18 cellular contexts compared by ENCODE assay signal in genomic region chr12:132279184-132279889, GRCh38. TPM values are rescaled to one million over a fixed set of nuclear protein-coding genes. Genes with fewer than 3 reads are reported as not detected.
DNase-seq lines count a peak whose midpoint lies in the region; ATAC-seq and TF ChIP-seq lines count a peak whose summit lies in the region.
"Had no signal": no experiment of that assay in that cellular context is flagged by ENCODE, and none has a peak within 500 bp of the region (broad histone marks: within the 10 kb centered on the region; RNA-seq: fewer than 3 reads in every experiment).

No MANE protein-coding gene starts in this region.

- H3K4me3 Mint-ChIP-seq in WTC11, result no peak overlapping the region
- no peak overlapping the region for H3K4me3 Mint-ChIP-seq in activated CD4-positive, alpha-beta memory T cell treated with anti-CD3 and anti-CD28 coated beads for 36 hours
- H3K4me3 Mint-ChIP-seq: activated T-cell treated with anti-CD3 and anti-CD28 coated beads, Interleukin-2, amount 50 U/mL, for 4 hours; neural crest cell had no signal

- CTCF ChIA-PET in WTC11 (lab: Charles Lee), result interaction anchor here (0.6 to 1.4 kb wide), 2 partner anchors 135 to 288 kb away, joined by 3 read pairs; no protein-coding TSS in a partner anchor
- CTCF ChIA-PET in activated CD4-positive, alpha-beta memory T cell treated with anti-CD3 and anti-CD28 coated beads for 36 hours (lab: Charles Lee), result no interaction called here

- no peak overlapping the region for H3K27ac Mint-ChIP-seq in WTC11
- no peak overlapping the region for H3K27ac Mint-ChIP-seq in activated CD4-positive, alpha-beta memory T cell treated with anti-CD3 and anti-CD28 coated beads for 36 hours

- no peak for TF ChIP-seq EP300 in upper lobe of left lung (IDR thresholded peaks at IDR 0.05)

- no peaks in the 10 kb centered on the region for H3K36me3 ChIP-seq in upper lobe of left lung

- ATAC-seq in WTC11, result peak; percentile 26
- ATAC-seq in left colon, result peak; percentile 49
- ATAC-seq in upper lobe of left lung (ENCODE audit: low FRiP score in 2 of 2), result peak; percentile 7 to 37
- ATAC-seq: activated T-cell treated with anti-CD3 and anti-CD28 coated beads, Interleukin-2, amount 50 U/mL, for 4 hours had no signal

- peaks cover 37% of the 10 kb centered on the region for H3K4me1 Mint-ChIP-seq in WTC11
- H3K4me1 Mint-ChIP-seq in activated CD4-positive, alpha-beta memory T cell treated with anti-CD3 and anti-CD28 coated beads for 36 hours (ENCODE audit: low read depth), result peaks cover 10% of the 10 kb centered on the region

- WGBS in upper lobe of left lung, 2 donors, result 67 to 75% methylated on average over 9 to 18 of the region's 18 CpGs

- POLR2A ChIA-PET in WTC11 (lab: Charles Lee), result no interaction called here
- POLR2A ChIA-PET in activated CD4-positive, alpha-beta memory T cell treated with anti-CD3 and anti-CD28 coated beads for 36 hours (lab: Charles Lee), result no interaction called here

- no peak overlapping the region for H3K27ac ChIP-seq in upper lobe of left lung
- H3K27ac ChIP-seq: skin epidermis had no signal

- intact Hi-C loops in left colon (cut with DNase I, micrococcal nuclease), result no loop called here
- intact Hi-C loops in activated CD4-positive, alpha-beta memory T cell treated with anti-CD3 and anti-CD28 coated beads for 36 hours (cut with micrococcal nuclease), result no loop called here

- TF ChIP-seq CTCF in WTC11 (IDR thresholded peaks at IDR 0.05) (no peak), upper lobe of left lung (IDR thresholded peaks at IDR 0.05) (no peak)

- no peak overlapping the region for H3K4me3 ChIP-seq in upper lobe of left lung
- H3K4me3 ChIP-seq: skin epidermis had no signal

- H3K9me3 ChIP-seq in upper lobe of left lung, result no peaks in the 10 kb centered on the region

- peaks cover 0 to 22% (median 5%) of the 10 kb centered on the region in 4 donors for H3K27me3 ChIP-seq in upper lobe of left lung

- no peak for TF ChIP-seq POLR2A in upper lobe of left lung (IDR thresholded peaks at IDR 0.05)

- no peaks in the 10 kb centered on the region for H3K36me3 Mint-ChIP-seq in WTC11
- H3K36me3 Mint-ChIP-seq in activated CD4-positive, alpha-beta memory T cell treated with anti-CD3 and anti-CD28 coated beads for 36 hours, result no peaks in the 10 kb centered on the region

- DNase-seq in NCI-H524 (lab: John Stamatoyannopoulos, UW) (peak; percentile 16 to 61), NCI-H524 treated with DMSO at 0.1 percent for 48 hours (lab: John Stamatoyannopoulos, UW) (no peak), WTC11 (ENCODE audit: low spot score) (no peak), left colon (peak; percentile 48 to 49), upper lobe of left lung (peak; percentile 45 to 69), NCI-H1436 treated with DMSO at 0.1 percent for 48 hours (lab: John Stamatoyannopoulos, UW) (no peak), NCI-H2081 (lab: John Stamatoyannopoulos, UW) (no peak)
- no peak for DNase-seq in activated CD4-positive, alpha-beta memory T cell treated with anti-CD3 and anti-CD28 coated beads for 36 hours
- DNase-seq: 8988T; activated CD4-positive, alpha-beta T cell treated with anti-CD3 and anti-CD28 coated beads for 1 hour; activated T-cell treated with anti-CD3 and anti-CD28 coated beads, Interleukin-2, amount 50 U/mL, for 4 hours; anterior cingulate cortex; foreskin fibroblast; islet precursor cell; NCI-H187; T-helper 1 cell had no signal

- peaks cover 0 to 11% (median 0%) of the 10 kb centered on the region in 4 donors for H3K4me1 ChIP-seq in upper lobe of left lung

- H3K27me3 Mint-ChIP-seq in WTC11 (ENCODE audit: low read depth), result peaks cover 3% of the 10 kb centered on the region
- H3K27me3 Mint-ChIP-seq in activated CD4-positive, alpha-beta memory T cell treated with anti-CD3 and anti-CD28 coated beads for 36 hours, result peaks cover 31% of the 10 kb centered on the region

- no peaks in the 10 kb centered on the region for H3K9me3 Mint-ChIP-seq in WTC11
- no peaks in the 10 kb centered on the region for H3K9me3 Mint-ChIP-seq in activated CD4-positive, alpha-beta memory T cell treated with anti-CD3 and anti-CD28 coated beads for 36 hours
- H3K9me3 Mint-ChIP-seq: activated T-cell treated with anti-CD3 and anti-CD28 coated beads, Interleukin-2, amount 50 U/mL, for 4 hours; neural crest cell had no signal

TF ChIP-seq in WTC11, 78 proteins besides CTCF, POLR2A, EP300 and RAD21 (continues in another document):
- no peak for TF ChIP-seq CREM (CRISPR knock-in tag; IDR thresholded peaks at IDR 0.05)
- TF ChIP-seq ZNF281 (CRISPR knock-in tag; IDR thresholded peaks at IDR 0.05), result no peak
- TF ChIP-seq NFYB (CRISPR knock-in tag; conservative IDR thresholded peaks at IDR 0.05; ENCODE audit: low read depth), result peak; percentile 79
- TF ChIP-seq STAT6 (CRISPR knock-in tag; conservative IDR thresholded peaks at IDR 0.05; ENCODE audit: low read depth), result no peak
- no peak for TF ChIP-seq ELF4 (CRISPR knock-in tag; IDR thresholded peaks at IDR 0.05; ENCODE audit: low read depth)
- no peak for TF ChIP-seq ZNF232 (CRISPR knock-in tag; IDR thresholded peaks at IDR 0.05)
- TF ChIP-seq, protein P1, sequence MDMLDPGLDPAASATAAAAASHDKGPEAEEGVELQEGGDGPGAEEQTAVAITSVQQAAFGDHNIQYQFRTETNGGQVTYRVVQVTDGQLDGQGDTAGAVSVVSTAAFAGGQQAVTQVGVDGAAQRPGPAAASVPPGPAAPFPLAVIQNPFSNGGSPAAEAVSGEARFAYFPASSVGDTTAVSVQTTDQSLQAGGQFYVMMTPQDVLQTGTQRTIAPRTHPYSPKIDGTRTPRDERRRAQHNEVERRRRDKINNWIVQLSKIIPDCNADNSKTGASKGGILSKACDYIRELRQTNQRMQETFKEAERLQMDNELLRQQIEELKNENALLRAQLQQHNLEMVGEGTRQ (CRISPR knock-in tag; IDR thresholded peaks at IDR 0.05), result peak; percentile 76
- no peak for TF ChIP-seq SMAD4 (CRISPR knock-in tag; IDR thresholded peaks at IDR 0.05)
- no peak for TF ChIP-seq ZNF396 (CRISPR knock-in tag; IDR thresholded peaks at IDR 0.05; ENCODE audit: borderline replicate concordance)
- no peak for TF ChIP-seq ZBTB21 (CRISPR knock-in tag; IDR thresholded peaks at IDR 0.05; ENCODE audit: borderline replicate concordance)

RNA-seq across cellular contexts. Expression of gene GALNT9, which starts 50.1 kb away (rescaled TPM):
- total RNA-seq in WTC11 (2021), result 0.66 to 1.1 TPM (median 0.90 TPM) in 3 replicates
- under 1 TPM in 1 of 2 donors, not detected in 1; 0.39 TPM for total RNA-seq in left colon
- total RNA-seq in upper lobe of left lung, result under 1 TPM in 1 of 6 donors, not detected in 5; 0.26 TPM
- under 1 TPM; 0.12 to 0.29 TPM for total RNA-seq in activated CD4-positive, alpha-beta memory T cell treated with anti-CD3 and anti-CD28 coated beads for 36 hours

Comparison
In these comparisons a context has a peak if more than half of its experiments do, and no peak if none do; other contexts are left out.
1. DNase-seq: peak in NCI-H524 (2 of 2), left colon (2 of 2) and upper lobe of left lung (2 of 2); none in NCI-H524 treated with DMSO at 0.1 percent for 48 hours (single experiment), WTC11 (single experiment), activated CD4-positive, alpha-beta memory T cell treated with anti-CD3 and anti-CD28 coated beads for 36 hours (single experiment), NCI-H1436 treated with DMSO at 0.1 percent for 48 hours (single experiment) and NCI-H2081 (0 of 2).
2. Peak in every context shown above with its lines, with median percentiles within 50 percentile points of each other: ATAC-seq.